In the genomic region with DNA sequence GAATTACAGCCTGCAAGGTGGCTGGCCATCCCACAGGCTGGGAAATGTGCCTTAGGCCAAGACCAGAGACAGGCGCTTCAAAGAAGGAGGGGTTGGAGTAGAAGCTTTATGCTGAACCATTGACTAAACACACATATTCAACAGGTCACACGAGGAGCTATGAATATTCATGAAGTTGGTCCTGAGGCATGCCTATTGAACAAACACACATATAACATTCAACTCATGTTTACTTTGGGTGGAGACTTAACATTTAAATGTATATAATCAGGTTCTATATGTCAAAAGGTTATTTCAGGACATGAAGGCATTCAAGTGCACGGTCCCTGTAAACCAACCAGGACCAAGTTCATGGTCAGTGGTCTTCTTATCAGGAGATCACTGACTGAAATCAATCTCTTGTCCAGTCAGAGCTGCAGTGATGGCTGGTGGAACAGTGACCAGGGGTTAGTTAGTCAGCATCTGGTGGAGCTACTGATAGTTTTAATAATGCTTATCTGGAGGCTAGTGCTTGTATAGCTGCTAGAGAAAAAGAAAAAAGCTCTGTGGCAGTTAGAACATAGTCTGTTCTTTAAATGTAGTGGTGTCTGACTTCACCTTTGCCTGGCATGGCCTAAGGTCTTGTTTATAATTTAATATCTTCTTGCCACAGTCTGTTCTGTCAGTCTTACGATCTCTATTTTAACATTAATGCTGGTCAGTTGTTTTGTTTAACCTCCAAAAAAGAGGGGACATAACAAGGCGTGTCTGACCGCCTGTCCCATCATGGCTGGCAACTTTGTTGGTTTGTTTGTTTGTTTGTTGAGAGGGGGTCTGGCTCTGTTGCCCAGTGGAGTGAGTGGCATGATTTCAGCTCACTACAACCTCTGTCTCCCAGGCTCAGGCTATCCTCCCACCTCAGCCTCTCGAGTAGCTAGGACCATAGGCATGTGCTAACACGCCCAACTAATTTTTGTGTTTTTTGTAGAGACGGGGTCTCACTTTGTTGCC, we compare ENCODE assay signal across 20 cellular contexts. TPM values are rescaled to one million over a fixed set of nuclear protein-coding genes. Genes with fewer than 3 reads are reported as not detected.
A peak's percentile ranks its signal among the peaks of the same experiment; 100 is the strongest.
DNase-seq lines count a peak whose midpoint lies in the region; ATAC-seq, FAIRE-seq and TF ChIP-seq lines count a peak whose summit lies in the region.
"Had no signal": no experiment of that assay in that cellular context is flagged by ENCODE, and none has a peak within 500 bp of the region (broad histone marks: within the 10 kb centered on the region; RNA-seq: fewer than 3 reads in every experiment).

No MANE protein-coding gene starts in this region.

- H3K27me3 ChIP-seq in K562 (ENCODE audit: control insufficient read depth in 2 of 2, insufficient read depth in 2 of 2, low read length in 2 of 2): no peaks in the 10 kb centered on the region
- H3K27me3 ChIP-seq in brain microvascular endothelial cell (replicated peaks): no peaks in the 10 kb centered on the region
- H3K27me3 ChIP-seq: BE2C had no signal

- no TSS peak for BruUV-seq in K562 (replicated peaks; lab: Mats Ljungman, UMichigan)

- no peak for TF ChIP-seq POLR2A in K562 (conservative IDR thresholded peaks at IDR 0.05)

- H3K36me3 ChIP-seq in K562 (ENCODE audit: control insufficient read depth, insufficient read depth, low read length) (no peaks in the 10 kb centered on the region), brain microvascular endothelial cell (replicated peaks) (no peaks in the 10 kb centered on the region)
- H3K36me3 ChIP-seq: BE2C had no signal

- TF ChIP-seq CTCF in K562 (IDR thresholded peaks at IDR 0.05 in 2 of 3, conservative IDR thresholded peaks at IDR 0.05 in 1 of 3; ENCODE audit: insufficient read depth in 2 of 3, low read depth in 1 of 3, low read length in 3 of 3): no peak
- TF ChIP-seq CTCF in brain microvascular endothelial cell (IDR thresholded peaks at IDR 0.05; ENCODE audit: low read depth, low read length, missing control alignments): no peak

- H3K27ac ChIP-seq in K562 (ENCODE audit: extremely low read depth, low read depth, low read length) (no peak overlapping the region), brain microvascular endothelial cell (no peak overlapping the region)

- ATAC-seq in K562 (peak; percentile 50; the same call in 2 of the 3 replicates), HG03196 (IDR thresholded peaks at IDR 0.05; ENCODE audit: unreplicated experiment) (no peak)

- WGBS in K562 (ENCODE audit: insufficient coverage, low coverage, missing lambda C conversion rate): 37% methylated on average over 9 of the region's 9 CpGs

- CTCF ChIA-PET in K562 (lab: Yijun Ruan, JAX; ENCODE audit: low intra/inter-chr PET ratio): no interaction called here

- DNase-seq in DMS53 (lab: John Stamatoyannopoulos, UW): peak; percentile 26
- DNase-seq in DMS53 treated with DMSO at 0.1 percent for 48 hours (lab: John Stamatoyannopoulos, UW; ENCODE audit: unreplicated experiment): no peak
- peak; percentile 68 for DNase-seq in NCI-H526 treated with DMSO at 0.1 percent for 48 hours (lab: John Stamatoyannopoulos, UW)
- peak in 1 of 4 experiments; percentile 14 for DNase-seq in K562 (ENCODE audit: extremely low read depth in 1 of 4, low spot score in 3 of 4)
- DNase-seq in mesenteric fat pad (ENCODE audit: low spot score): no peak
- DNase-seq in brain microvascular endothelial cell: no peak
- DNase-seq in NCI-H226: no peak
- DNase-seq: 8988T; BE2C; Calu3; CD4-positive, alpha-beta memory T cell; IMR-90; MV-4-11; NCI-H1417 treated with DMSO at 0.1 percent for 48 hours; NCI-H1930; NCI-H446; NCI-H774 had no signal

- POLR2A ChIA-PET in K562 (lab: Yijun Ruan, JAX): no interaction called here

- H2AFZ ChIP-seq in K562 (ENCODE audit: low read depth, low read length): no peak overlapping the region

- H3K4me3 ChIP-seq in K562 (no peak overlapping the region), brain microvascular endothelial cell (ENCODE audit: low read depth, low read length) (no peak overlapping the region)

- in situ Hi-C loops in K562 (cut with MboI): no loop called here
- in situ Hi-C loops in brain microvascular endothelial cell (cut with HindIII; ENCODE audit: low pct_ligation_motif_present, low sequenced_read_pairs): no loop called here

- H3K79me2 ChIP-seq in K562 (ENCODE audit: control insufficient read depth, insufficient read depth, low read length): no peaks in the 10 kb centered on the region

- peak; percentile 69 for FAIRE-seq in K562 (lab: Jason Lieb, UNC)
- FAIRE-seq: GM12891, H54 had no signal

- intact Hi-C loops in K562 (cut with micrococcal nuclease): no loop called here

- no peaks in the 10 kb centered on the region for H4K20me1 ChIP-seq in K562 (replicated peaks; ENCODE audit: control insufficient read depth, insufficient read depth, low read length)

- H3K9me3 ChIP-seq in K562 (replicated peaks; ENCODE audit: control insufficient read depth, insufficient read depth, low read depth, low read length): no peaks in the 10 kb centered on the region
- H3K9me3 ChIP-seq: BE2C had no signal

- H3K9me1 ChIP-seq in K562 (ENCODE audit: control insufficient read depth, insufficient read depth, low read length): peaks cover 2% of the 10 kb centered on the region

- no peak for TF ChIP-seq EP300 in K562 (IDR thresholded peaks at IDR 0.05; ENCODE audit: low read length)

- no peak overlapping the region for H3K9ac ChIP-seq in K562 (ENCODE audit: insufficient read depth in 1 of 2, low read depth in 2 of 2, low read length in 2 of 2)

- H3K4me1 ChIP-seq in K562 (replicated peaks in 1 of 2; ENCODE audit: control insufficient read depth in 2 of 2, insufficient read depth in 2 of 2, low read length in 2 of 2): peaks cover 0 to 7% of the 10 kb centered on the region in 2 experiments; a peak in 4 of 5 replicates

- H3K4me2 ChIP-seq in K562 (ENCODE audit: insufficient read depth, low read length): no peak overlapping the region

- no peak for TF ChIP-seq RAD21 in K562 (CRISPR knock-in tag; conservative IDR thresholded peaks at IDR 0.05 in 1 of 2, IDR thresholded peaks at IDR 0.05 in 1 of 2)

TF ChIP-seq in K562, 482 proteins besides CTCF, POLR2A, EP300 and RAD21 (continues in another document):
- TF ChIP-seq SMARCA5 (IDR thresholded peaks at IDR 0.05) (no peak), SIX5 (IDR thresholded peaks at IDR 0.05; ENCODE audit: borderline replicate concordance in 1 of 2, insufficient read depth in 1 of 2, low read depth in 1 of 2, low read length in 2 of 2) (no peak), TCF3 (CRISPR knock-in tag; IDR thresholded peaks at IDR 0.05) (peak; percentile 42; the same call in 1 of the 2 replicates), MCM5 (IDR thresholded peaks at IDR 0.05; ENCODE audit: low read depth) (no peak), KDM1A (IDR thresholded peaks at IDR 0.05) (0 out of 4 replicates have a peak, but pooled peaks have one; percentile 28 to 35), ADNP (tag; IDR thresholded peaks at IDR 0.05) (no peak), MECOM (CRISPR knock-in tag; IDR thresholded peaks at IDR 0.05) (no peak)
- TF ChIP-seq, protein P1, sequence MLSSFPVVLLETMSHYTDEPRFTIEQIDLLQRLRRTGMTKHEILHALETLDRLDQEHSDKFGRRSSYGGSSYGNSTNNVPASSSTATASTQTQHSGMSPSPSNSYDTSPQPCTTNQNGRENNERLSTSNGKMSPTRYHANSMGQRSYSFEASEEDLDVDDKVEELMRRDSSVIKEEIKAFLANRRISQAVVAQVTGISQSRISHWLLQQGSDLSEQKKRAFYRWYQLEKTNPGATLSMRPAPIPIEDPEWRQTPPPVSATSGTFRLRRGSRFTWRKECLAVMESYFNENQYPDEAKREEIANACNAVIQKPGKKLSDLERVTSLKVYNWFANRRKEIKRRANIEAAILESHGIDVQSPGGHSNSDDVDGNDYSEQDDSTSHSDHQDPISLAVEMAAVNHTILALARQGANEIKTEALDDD (IDR thresholded peaks at IDR 0.05): peak; percentile 99
- TF ChIP-seq, protein P2, sequence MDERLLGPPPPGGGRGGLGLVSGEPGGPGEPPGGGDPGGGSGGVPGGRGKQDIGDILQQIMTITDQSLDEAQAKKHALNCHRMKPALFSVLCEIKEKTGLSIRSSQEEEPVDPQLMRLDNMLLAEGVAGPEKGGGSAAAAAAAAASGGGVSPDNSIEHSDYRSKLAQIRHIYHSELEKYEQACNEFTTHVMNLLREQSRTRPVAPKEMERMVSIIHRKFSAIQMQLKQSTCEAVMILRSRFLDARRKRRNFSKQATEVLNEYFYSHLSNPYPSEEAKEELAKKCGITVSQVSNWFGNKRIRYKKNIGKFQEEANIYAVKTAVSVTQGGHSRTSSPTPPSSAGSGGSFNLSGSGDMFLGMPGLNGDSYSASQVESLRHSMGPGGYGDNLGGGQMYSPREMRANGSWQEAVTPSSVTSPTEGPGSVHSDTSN (CRISPR knock-in tag; IDR thresholded peaks at IDR 0.05; ENCODE audit: low read depth): no peak
- TF ChIP-seq, protein P2 (tag; conservative IDR thresholded peaks at IDR 0.05; ENCODE audit: low read depth): peak; percentile 34; the same call in 1 of the 2 replicates

RNA-seq across cellular contexts. Expression of a gene that starts 35.8 kb away (rescaled TPM):
- total RNA-seq in K562 (2011; cell fraction: chromatin; rRNA removed; ENCODE audit: low replicate concordance): 2.6 and 12.8 TPM in 2 replicates
- total RNA-seq in K562 (2011; cell fraction: nucleolus; rRNA removed): 0.67 and 1.8 TPM in 2 replicates
- 2.0 and 4.1 TPM in 2 replicates for total RNA-seq in K562 (2011; cell fraction: nucleoplasm; rRNA removed)
- total RNA-seq in K562 (2014; rRNA removed): 0.95 and 1.0 TPM in 2 replicates
- 2.1 and 2.2 TPM in 2 replicates for total RNA-seq in K562 (2014; rRNA removed; fragmentation: Illumina TruSeq; extraction: Trizol)
- 2.1 and 2.5 TPM in 2 replicates for total RNA-seq in K562 (2015; rRNA removed; fragmentation: Illumina TruSeq; extraction: Trizol)
- total RNA-seq in K562 (2021): 2.9 and 3.3 TPM in 2 replicates
- 0.99 and 1.1 TPM in 2 replicates for polyA plus RNA-seq in K562 (2011; rRNA removed)
- 0.24 and 0.93 TPM in 2 replicates for polyA plus RNA-seq in K562 (2011; cell fraction: cytosol; rRNA removed)
- 1.0 and 1.7 TPM in 2 replicates for polyA plus RNA-seq in K562 (2011; cell fraction: nucleus; rRNA removed)
- 0.73 and 1.5 TPM in 2 replicates for polyA plus RNA-seq in K562 (2012)
- 0.88 and 0.96 TPM in 2 replicates for polyA plus RNA-seq in K562 (2014; fragmentation: Illumina TruSeq; extraction: Trizol)
- polyA plus RNA-seq in K562 (2014; fragmentation: Nextera tagmentation; extraction: Ambion mirVana): under 1 TPM; 0.21 to 0.44 TPM
- 0.49 and 0.74 TPM in 2 replicates for polyA plus RNA-seq in K562 (2014; rRNA removed)
- 3.8 and 5.3 TPM in 2 replicates for polyA minus RNA-seq in K562 (2011; rRNA and poly(A)+ RNA removed)
- polyA minus RNA-seq in K562 (2011; cell fraction: cytosol; rRNA and poly(A)+ RNA removed): 0.95 and 1.0 TPM in 2 replicates
- 2.7 and 4.4 TPM in 2 replicates for polyA minus RNA-seq in K562 (2011; cell fraction: nucleus; rRNA and poly(A)+ RNA removed)
- total RNA-seq in mesenteric fat pad: 71.3 TPM

Comparison
In these comparisons a context has a peak if more than half of its experiments do, and no peak if none do; other contexts are left out.
1. DNase-seq: peak in DMS53 (single experiment) and NCI-H526 treated with DMSO at 0.1 percent for 48 hours (single experiment); none in DMS53 treated with DMSO at 0.1 percent for 48 hours (single experiment), mesenteric fat pad (single experiment), brain microvascular endothelial cell (single experiment) and NCI-H226 (single experiment).